In the genomic region with DNA sequence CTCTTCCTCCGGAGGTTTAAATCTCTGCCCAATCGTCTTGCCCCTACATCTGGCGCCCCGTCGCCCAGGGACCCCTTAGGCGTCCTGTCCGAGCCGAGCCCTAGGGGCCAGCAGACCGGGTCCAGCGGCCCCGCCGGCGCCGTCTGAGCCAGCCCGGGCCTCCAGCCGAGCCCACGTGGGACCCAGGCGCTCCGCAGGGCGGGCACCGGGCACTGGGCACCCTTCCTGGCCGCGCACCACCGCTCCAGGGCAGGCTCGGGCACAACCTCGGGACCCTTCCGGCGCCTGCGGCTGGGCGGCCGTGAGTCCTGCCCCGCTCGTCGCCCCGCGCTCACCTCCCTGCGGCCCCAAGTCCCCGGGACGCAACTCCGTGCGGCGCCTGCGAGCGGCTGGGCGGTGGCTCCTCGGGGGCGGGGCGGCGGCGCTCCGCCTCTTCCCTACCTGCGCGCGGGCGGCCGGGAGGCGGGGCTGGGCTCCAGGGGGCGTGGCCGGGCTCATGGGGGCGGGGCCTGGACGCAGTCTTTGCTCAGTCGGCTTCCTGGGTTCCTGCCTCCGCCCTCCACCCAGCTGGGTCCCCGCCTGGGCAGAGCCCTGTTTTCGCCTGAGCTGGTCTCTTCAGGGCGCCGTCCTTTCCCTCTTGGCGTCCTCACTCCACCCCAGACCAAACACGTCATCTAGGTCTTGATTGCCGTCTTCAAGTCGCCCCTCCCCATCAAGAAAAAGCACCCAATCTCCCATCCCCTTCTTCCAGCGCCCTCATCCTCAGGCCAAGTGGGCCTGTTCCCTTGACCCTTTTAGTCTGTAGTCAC, we compare ENCODE assay signal across 8 cellular contexts. TPM values are rescaled to one million over a fixed set of nuclear protein-coding genes. Genes with fewer than 3 reads are reported as not detected.
DNase-seq lines count a peak whose midpoint lies in the region; ATAC-seq and TF ChIP-seq lines count a peak whose summit lies in the region.

A gene (minus strand): TSS at position 406 of the 809 bp plus-strand sequence. CDS start 19,899 bp downstream, outside the sequence.

- no peaks in the 10 kb centered on the region for H3K9me3 ChIP-seq in right lobe of liver

- TF ChIP-seq POLR2A in GM19099 (IDR thresholded peaks at IDR 0.05; ENCODE audit: extremely low read depth, insufficient read length, low read depth) (peak; percentile 96), right lobe of liver (IDR thresholded peaks at IDR 0.05) (peak; percentile 94)

- TF ChIP-seq CTCF in right lobe of liver (IDR thresholded peaks at IDR 0.05) = no peak

- DNase-seq in AG20443 (ENCODE audit: low spot score) (peak; percentile 92), NCI-H69 (lab: John Stamatoyannopoulos, UW) (peak; percentile 93), dermis blood vessel endothelial cell (peak; percentile 77), right lobe of liver (peak; percentile 95 to 96 (median 96))
- DNase-seq in activated CD4-positive, alpha-beta T cell treated with anti-CD3 and anti-CD28 coated beads, Interleukin-2, amount 50 U/mL, for 48 hours = peak; percentile 96
- DNase-seq in stimulated activated CD4-positive, alpha-beta T cell treated with anti-CD3 and anti-CD28 coated beads, Interleukin-4, amount 100 ng/mL, for 4 hours = peak; percentile 93 to 98

- H3K4me3 ChIP-seq in right lobe of liver = peak within 1 kb of the TSS; percentile 80 to 91 (median 82)

- H3K27me3 ChIP-seq in right lobe of liver = no peaks in the 10 kb centered on the region

- ATAC-seq in HG03432 (IDR thresholded peaks at IDR 0.05; ENCODE audit: unreplicated experiment) (peak; percentile 71), right lobe of liver (peak; percentile 81 to 94 (median 92))

- no peaks in the 10 kb centered on the region for H3K36me3 ChIP-seq in right lobe of liver

- H3K27ac ChIP-seq in right lobe of liver = peak within 1 kb of the TSS; percentile 70 to 90 (median 72)

- 9% methylated on average over 8 of the region's 72 CpGs for WGBS in right lobe of liver (ENCODE audit: insufficient coverage, low coverage, low lambda C conversion rate, missing lambda C conversion rate)

- peaks cover 0 to 36% (median 3%) of the 10 kb centered on the region in 4 donors for H3K4me1 ChIP-seq in right lobe of liver

- intact Hi-C loops in right lobe of liver (cut with DNase I) = loop anchor here in 1 of 2 donors (10.0 kb wide), 1 partner anchor 96 kb away; no protein-coding TSS in a partner anchor

RNA-seq across cellular contexts. Expression of the gene that starts here (rescaled TPM):
- 34.5 and 35.5 TPM in 2 replicates for total RNA-seq in dermis blood vessel endothelial cell
- total RNA-seq in right lobe of liver = 10 to 100 TPM in 3 of 6 experiments, 1 to 10 TPM in 3; 7.1 to 18.6 (median 11.0) TPM

Comparison
In these comparisons a context has a peak if more than half of its experiments do, and no peak if none do; other contexts are left out.
1. Peak in every context shown above with its lines: DNase-seq, ATAC-seq, H3K4me3 ChIP-seq and H3K27ac ChIP-seq.